ENCODE assay signal across 8 cellular contexts in the genomic region with DNA sequence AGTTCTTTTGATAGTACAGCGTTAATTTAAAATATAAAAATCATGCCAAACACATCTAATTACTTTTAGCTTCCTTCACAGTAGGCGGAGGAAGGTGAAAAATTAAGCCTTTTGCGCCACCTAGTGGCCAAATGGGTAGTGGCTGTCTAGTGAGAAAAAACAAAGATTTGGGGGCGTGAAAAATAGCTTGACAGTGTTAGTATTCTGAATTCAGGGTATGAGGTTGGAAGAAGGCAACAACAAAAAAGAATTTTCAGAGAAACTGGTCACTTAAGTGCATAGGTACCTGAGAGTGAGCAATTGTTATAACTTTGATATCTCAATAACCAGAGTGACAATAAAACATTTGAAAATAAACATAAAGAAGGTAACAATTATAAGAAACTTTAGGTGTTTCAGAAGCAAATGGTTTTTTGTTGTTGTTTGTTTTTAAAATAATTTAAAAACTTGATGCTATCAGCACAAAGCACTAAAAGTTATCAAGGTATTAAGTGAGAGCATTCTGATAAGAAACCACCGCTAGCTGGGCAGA. TPM values are rescaled to one million over a fixed set of nuclear protein-coding genes. Genes with fewer than 3 reads are reported as not detected.
DNase-seq lines count a peak whose midpoint lies in the region; ATAC-seq and TF ChIP-seq lines count a peak whose summit lies in the region.

No MANE protein-coding gene starts in this region.

- no peak overlapping the region for H3K4me3 ChIP-seq in thyroid gland (replicated peaks in 1 of 3)

- intact Hi-C loops in thyroid gland (cut with DNase I), result no loop called here

- peak overlapping the region in 2 of 3 donors; percentile 84 to 96 for H3K27ac Mint-ChIP-seq in IgD-negative memory B cell

- H3K36me3 ChIP-seq in thyroid gland, result no peaks in the 10 kb centered on the region

- TF ChIP-seq CTCF in omental fat pad (IDR thresholded peaks at IDR 0.05), result peak in 2 of 3 donors; percentile 60 to 94
- peak; percentile 87 to 96 (median 88) for TF ChIP-seq CTCF in thyroid gland (IDR thresholded peaks at IDR 0.05)

- peak overlapping the region in 1 of 4 donors; percentile 23 for H3K4me3 Mint-ChIP-seq in IgD-negative memory B cell

- peak; percentile 51 for ATAC-seq in omental fat pad (ENCODE audit: low FRiP score)

- WGBS in thyroid gland, 2 donors, result 19 to 20% methylated on average over 5 of the region's 5 CpGs

- peaks cover 27 to 31% (median 31%) of the 10 kb centered on the region in 3 donors for H3K4me1 Mint-ChIP-seq in IgD-negative memory B cell

- no peaks in the 10 kb centered on the region for H3K9me3 ChIP-seq in thyroid gland

- no peak overlapping the region for H3K27ac ChIP-seq in thyroid gland

- peaks cover 0 to 8% (median 0%) of the 10 kb centered on the region in 3 donors for H3K9me3 Mint-ChIP-seq in IgD-negative memory B cell

- H3K27me3 ChIP-seq in thyroid gland, result no peaks in the 10 kb centered on the region

- H3K36me3 Mint-ChIP-seq in IgD-negative memory B cell, result peaks cover 4% of the 10 kb centered on the region

- DNase-seq in DMS153 treated with DMSO at 0.1 percent for 48 hours (lab: John Stamatoyannopoulos, UW; ENCODE audit: unreplicated experiment), result peak; percentile 16
- peak; percentile 68 for DNase-seq in RPMI7951 (ENCODE audit: low read depth)
- peak; percentile 74 for DNase-seq in activated T-helper 1 cell treated with Interleukin-2 at 50 U/mL for 16 hours (ENCODE audit: low read depth)
- DNase-seq in fibroblast of the conjunctiva (ENCODE audit: low read depth), result peak; percentile 49
- peak; percentile 90 for DNase-seq in omental fat pad (ENCODE audit: low spot score)
- DNase-seq in thyroid gland, result peak; percentile 76 to 88
- DNase-seq in COLO829 (ENCODE audit: low spot score), result no peak

- no peak for TF ChIP-seq POLR2A in thyroid gland (IDR thresholded peaks at IDR 0.05)

- no peaks in the 10 kb centered on the region for H3K27me3 Mint-ChIP-seq in IgD-negative memory B cell

- H3K4me1 ChIP-seq in thyroid gland, result no peaks in the 10 kb centered on the region

RNA-seq across cellular contexts. Expression of a gene that starts 14.3 kb away (rescaled TPM):
- polyA plus RNA-seq in IgD-negative memory B cell, result 695 TPM
- 174 and 201 TPM in 2 replicates for total RNA-seq in RPMI7951 (2014; rRNA removed; shearing (Covaris generic))
- total RNA-seq in omental fat pad (10 to 100 TPM; 22.2 to 84.2 (median 23.8) TPM), thyroid gland (10 to 100 TPM in 3 of 4 donors, 1 to 10 TPM in 1; 9.1 to 31.0 (median 18.3) TPM)

RNA-seq across cellular contexts. Expression of a gene that starts 14.8 kb away (rescaled TPM):
- 219 TPM for polyA plus RNA-seq in IgD-negative memory B cell
- total RNA-seq in RPMI7951 (2014; rRNA removed; shearing (Covaris generic)), result 84.7 and 93.7 TPM in 2 replicates
- total RNA-seq in omental fat pad (100 to 1,000 TPM in 1 of 4 donors, 10 to 100 TPM in 3; 30.5 to 128 (median 55.6) TPM), thyroid gland (10 to 100 TPM; 11.0 to 28.5 (median 22.5) TPM)

RNA-seq across cellular contexts. Expression of a gene that starts 24.5 kb away (rescaled TPM):
- polyA plus RNA-seq in IgD-negative memory B cell, result 366 TPM
- total RNA-seq in RPMI7951 (2014; rRNA removed; shearing (Covaris generic)), result 141 and 189 TPM in 2 replicates
- total RNA-seq in omental fat pad (10 to 100 TPM; 38.5 to 71.2 (median 42.3) TPM), thyroid gland (10 to 100 TPM; 27.1 to 46.1 (median 36.3) TPM)

RNA-seq across cellular contexts. Expression of a gene that starts 29.8 kb away (rescaled TPM):
- 26.8 TPM for polyA plus RNA-seq in IgD-negative memory B cell
- total RNA-seq in RPMI7951 (2014; rRNA removed; shearing (Covaris generic)), result 15.1 and 18.3 TPM in 2 replicates
- total RNA-seq in omental fat pad, result 10 to 100 TPM; 10.1 to 54.5 (median 20.0) TPM
- total RNA-seq in thyroid gland, result 10 to 100 TPM in 1 of 4 donors, 1 to 10 TPM in 3; 6.9 to 31.9 (median 8.2) TPM

RNA-seq across cellular contexts. Expression of a gene that starts 51.5 kb away (rescaled TPM):
- 368 TPM for polyA plus RNA-seq in IgD-negative memory B cell
- 0.10 TPM in 1 of 2 replicates, not detected in the other for total RNA-seq in RPMI7951 (2014; rRNA removed; shearing (Covaris generic))
- 1 to 10 TPM in 2 of 4 donors, under 1 TPM in 1, not detected in 1; 0.56 to 2.8 (median 1.6) TPM for total RNA-seq in omental fat pad
- total RNA-seq in thyroid gland, result 1 to 10 TPM in 2 of 4 donors, not detected in 2; 1.3 to 1.6 TPM
